ENCODE assay signal across 3 cellular contexts in genomic region chr4:47668256-47668655, GRCh38.
"Had no signal": no experiment of that assay in that cellular context is flagged by ENCODE, and none has a peak within 500 bp of the region (broad histone marks: within the 10 kb centered on the region; RNA-seq: fewer than 3 reads in every experiment).

No MANE protein-coding gene starts in this region.

- H3K4me3 ChIP-seq: GM12878 had no signal

- DNase-seq: GDM1, GF-D8 had no signal
